Comparison of ENCODE assay signal across 1 cellular context in genomic region chr22:19968450-19968891, GRCh38.
TF ChIP-seq lines count a peak whose summit lies in the region.

No MANE protein-coding gene starts in this region.

TF ChIP-seq in K562, 482 proteins besides CTCF, POLR2A, EP300 and RAD21 (continued from another document and continues in another):
- 0 out of 2 replicates have a peak, but pooled peaks have one; percentile 14 for TF ChIP-seq THAP12 (CRISPR knock-in tag; IDR thresholded peaks at IDR 0.05)
- no peak for TF ChIP-seq HIVEP1 (CRISPR knock-in tag; IDR thresholded peaks at IDR 0.05)
- no peak for TF ChIP-seq ZBTB9 (CRISPR knock-in tag; IDR thresholded peaks at IDR 0.05)
- no peak for TF ChIP-seq MGA (IDR thresholded peaks at IDR 0.05)
- TF ChIP-seq SREBF2 (CRISPR knock-in tag; IDR thresholded peaks at IDR 0.05) = no peak
- TF ChIP-seq RERE (CRISPR knock-in tag; IDR thresholded peaks at IDR 0.05; ENCODE audit: borderline replicate concordance) = no peak
- no peak for TF ChIP-seq RBM17 (IDR thresholded peaks at IDR 0.05; ENCODE audit: borderline replicate concordance, low read depth, low read length)
- no peak for TF ChIP-seq ID3 (CRISPR knock-in tag; IDR thresholded peaks at IDR 0.05)
- 0 out of 2 replicates have a peak, but pooled peaks have one; percentile 18 for TF ChIP-seq ID3 (tag; IDR thresholded peaks at IDR 0.05)
- no peak for TF ChIP-seq SIX5 (IDR thresholded peaks at IDR 0.05; ENCODE audit: borderline replicate concordance in 1 of 2, insufficient read depth in 1 of 2, low read depth in 1 of 2, low read length in 2 of 2)
- peak; percentile 31; the same call in 1 of the 2 replicates for TF ChIP-seq E2F3 (CRISPR knock-in tag; IDR thresholded peaks at IDR 0.05)
- 0 out of 2 replicates have a peak, but pooled peaks have one; percentile 5 for TF ChIP-seq NR2F6 (CRISPR knock-in tag; IDR thresholded peaks at IDR 0.05)
- TF ChIP-seq CHD1 (IDR thresholded peaks at IDR 0.05; ENCODE audit: low read length) = no peak
- no peak for TF ChIP-seq MCM2 (IDR thresholded peaks at IDR 0.05; ENCODE audit: low read depth)
- TF ChIP-seq NCOA1 (IDR thresholded peaks at IDR 0.05; ENCODE audit: low read depth) = no peak
